9 cellular contexts compared by ENCODE assay signal in genomic region chr9:137482094-137482781, GRCh38. TPM values are rescaled to one million over a fixed set of nuclear protein-coding genes. Genes with fewer than 3 reads are reported as not detected.
DNase-seq lines count a peak whose midpoint lies in the region; ATAC-seq and TF ChIP-seq lines count a peak whose summit lies in the region.
"Had no signal": no experiment of that assay in that cellular context is flagged by ENCODE, and none has a peak within 500 bp of the region (broad histone marks: within the 10 kb centered on the region; RNA-seq: fewer than 3 reads in every experiment).

No MANE protein-coding gene starts in this region.

- H3K36me3 Mint-ChIP-seq in Calu3 (ENCODE audit: insufficient read depth, unreplicated experiment) = no peaks in the 10 kb centered on the region

- TF ChIP-seq CTCF in Panc1 (IDR thresholded peaks at IDR 0.05) (no peak), psoas muscle (IDR thresholded peaks at IDR 0.05) (no peak), Calu3 (IDR thresholded peaks at IDR 0.05; ENCODE audit: unreplicated experiment) (no peak)

- H3K4me3 ChIP-seq in Panc1 (ENCODE audit: low read depth in 2 of 2, low read length in 2 of 2) (no peak overlapping the region), psoas muscle (no peak overlapping the region)

- no peak overlapping the region for H3K27ac Mint-ChIP-seq in Calu3 (ENCODE audit: unreplicated experiment)

- intact Hi-C loops in Panc1 (cut with micrococcal nuclease; ENCODE audit: unreplicated experiment) = no loop called here
- intact Hi-C loops in psoas muscle (cut with DNase I) = no loop called here
- intact Hi-C loops in Calu3 (cut with micrococcal nuclease; ENCODE audit: unreplicated experiment) = no loop called here

- H3K4me3 Mint-ChIP-seq in Calu3 (ENCODE audit: low read depth, unreplicated experiment) = no peak overlapping the region

- H3K9me3 Mint-ChIP-seq in Calu3 (ENCODE audit: low read depth, unreplicated experiment) = no peaks in the 10 kb centered on the region

- CTCF ChIA-PET in Panc1 (lab: Charles Lee) (interaction anchor here (0.5 kb wide), 1 partner anchor 59 kb away, joined by 5 read pairs; the partner anchor contains the start of genes EXD3 and NOXA1), Calu3 (lab: Charles Lee) (no interaction called here)

- H3K9me3 ChIP-seq in Panc1 (ENCODE audit: control insufficient read depth, insufficient read depth, low read depth, low read length) = no peaks in the 10 kb centered on the region
- no peaks in the 10 kb centered on the region for H3K9me3 ChIP-seq in psoas muscle

- no peak for DNase-seq in Panc1 (ENCODE audit: low read depth, low spot score)
- DNase-seq in fibroblast of gingiva (ENCODE audit: low read depth) = peak; percentile 71
- peak in 1 of 2 donors; percentile 63 for DNase-seq in psoas muscle
- DNase-seq in NCI-H2227 treated with DMSO at 0.1 percent for 48 hours (lab: John Stamatoyannopoulos, UW) = no peak
- DNase-seq in activated gamma-delta T cell (lab: John Stamatoyannopoulos, UW) = no peak
- DNase-seq in germinal center (ENCODE audit: low spot score) = no peak
- DNase-seq in Calu3 = no peak

- in situ Hi-C loops in Panc1 (cut with HindIII; ENCODE audit: low pct_unique_long_range_greater_than_20kb, low sequenced_read_pairs) = no loop called here

- H3K27me3 ChIP-seq in Panc1 (ENCODE audit: control insufficient read depth, insufficient read depth, low read length) = no peaks in the 10 kb centered on the region
- no peaks in the 10 kb centered on the region for H3K27me3 ChIP-seq in psoas muscle (ENCODE audit: insufficient read depth in 3 of 3, low read length in 2 of 3)

- no peaks in the 10 kb centered on the region for H3K4me1 Mint-ChIP-seq in Calu3 (ENCODE audit: low read depth, unreplicated experiment)

- peak overlapping the region; percentile 39; the same call in 1 of the 2 replicates for H3K27ac ChIP-seq in Panc1 (ENCODE audit: low read length)
- H3K27ac ChIP-seq in psoas muscle = peak overlapping the region; percentile 25

- H3K36me3 ChIP-seq in Panc1 (ENCODE audit: control insufficient read depth, insufficient read depth, low read length) (no peaks in the 10 kb centered on the region), psoas muscle (ENCODE audit: insufficient read depth in 1 of 2, low read depth in 1 of 2) (peaks cover 0 to 35% of the 10 kb centered on the region in 2 donors)

- ATAC-seq in GM21447 (IDR thresholded peaks at IDR 0.05; ENCODE audit: unreplicated experiment) (peak; percentile 60), Panc1 (peak; percentile 69), psoas muscle (peak; percentile 62 to 73 (median 68))

- WGBS in psoas muscle, 3 donors = 70 to 83% (median 75%) methylated on average over 26 of the region's 26 CpGs

- H3K4me1 ChIP-seq in Panc1 (ENCODE audit: control insufficient read depth, insufficient read depth, low read length) (peaks cover 11% of the 10 kb centered on the region; the same call in 1 of the 2 replicates), psoas muscle (no peaks in the 10 kb centered on the region)

- POLR2A ChIA-PET in Panc1 (lab: Charles Lee) = no interaction called here

- no TSS peak for BruUV-seq in Panc1 (replicated peaks; lab: Mats Ljungman, UMichigan)
- no TSS peak for BruUV-seq in Calu3 (replicated peaks; lab: Mats Ljungman, UMichigan)

- H3K27me3 Mint-ChIP-seq in Calu3 (ENCODE audit: unreplicated experiment) = peaks cover 13% of the 10 kb centered on the region

RNA-seq across cellular contexts. Expression of gene NSMF, which starts 23.1 kb away (rescaled TPM):
- total RNA-seq in Panc1 (2021; ENCODE audit: unreplicated experiment) (40.0 TPM), psoas muscle (10 to 100 TPM in 1 of 4 donors, 1 to 10 TPM in 3; 4.8 to 11.2 (median 6.4) TPM), Calu3 (2022) (31.6 and 38.3 TPM in 2 replicates)
- 53.6 TPM for polyA plus RNA-seq in Panc1 (2012; ENCODE audit: insufficient read length)
- polyA plus RNA-seq in psoas muscle = 10 to 100 TPM in 1 of 3 donors, 1 to 10 TPM in 2; 4.9 to 11.0 (median 5.7) TPM

RNA-seq across cellular contexts. Expression of gene ENTPD8, which starts 41.1 kb away (rescaled TPM):
- total RNA-seq in Panc1 (2021; ENCODE audit: unreplicated experiment) = 3.9 TPM
- polyA plus RNA-seq in Panc1 (2012; ENCODE audit: insufficient read length) = 4.2 TPM
- not detected for total RNA-seq in psoas muscle
- under 1 TPM in 1 of 3 donors, not detected in 2; 0.01 TPM for polyA plus RNA-seq in psoas muscle
- total RNA-seq in Calu3 (2022) = 0.97 and 1.6 TPM in 2 replicates
- total RNA-seq: subcutaneous adipose tissue had no signal

RNA-seq across cellular contexts. Expression of gene NOXA1, which starts 59.0 kb away (rescaled TPM):
- total RNA-seq in Panc1 (2021; ENCODE audit: unreplicated experiment) (3.7 TPM), psoas muscle (1 to 10 TPM in 3 of 4 donors, under 1 TPM in 1; 0.62 to 5.1 (median 2.5) TPM), Calu3 (2022) (12.0 and 12.3 TPM in 2 replicates)
- 5.5 TPM for polyA plus RNA-seq in Panc1 (2012; ENCODE audit: insufficient read length)
- polyA plus RNA-seq in psoas muscle = 1 to 10 TPM in 1 of 3 donors, under 1 TPM in 2; 0.43 to 1.0 (median 0.83) TPM

RNA-seq across cellular contexts. Expression of gene EXD3, which starts 59.3 kb away (rescaled TPM):
- total RNA-seq in Panc1 (2021; ENCODE audit: unreplicated experiment) (9.2 TPM), psoas muscle (10 to 100 TPM in 2 of 4 donors, 1 to 10 TPM in 2; 6.7 to 11.2 (median 9.7) TPM), Calu3 (2022) (13.2 and 15.3 TPM in 2 replicates)
- 14.6 TPM for polyA plus RNA-seq in Panc1 (2012; ENCODE audit: insufficient read length)
- 1 to 10 TPM; 5.7 to 9.9 (median 7.2) TPM for polyA plus RNA-seq in psoas muscle
